Comparison of ENCODE assay signal across 14 cellular contexts in the genomic region with DNA sequence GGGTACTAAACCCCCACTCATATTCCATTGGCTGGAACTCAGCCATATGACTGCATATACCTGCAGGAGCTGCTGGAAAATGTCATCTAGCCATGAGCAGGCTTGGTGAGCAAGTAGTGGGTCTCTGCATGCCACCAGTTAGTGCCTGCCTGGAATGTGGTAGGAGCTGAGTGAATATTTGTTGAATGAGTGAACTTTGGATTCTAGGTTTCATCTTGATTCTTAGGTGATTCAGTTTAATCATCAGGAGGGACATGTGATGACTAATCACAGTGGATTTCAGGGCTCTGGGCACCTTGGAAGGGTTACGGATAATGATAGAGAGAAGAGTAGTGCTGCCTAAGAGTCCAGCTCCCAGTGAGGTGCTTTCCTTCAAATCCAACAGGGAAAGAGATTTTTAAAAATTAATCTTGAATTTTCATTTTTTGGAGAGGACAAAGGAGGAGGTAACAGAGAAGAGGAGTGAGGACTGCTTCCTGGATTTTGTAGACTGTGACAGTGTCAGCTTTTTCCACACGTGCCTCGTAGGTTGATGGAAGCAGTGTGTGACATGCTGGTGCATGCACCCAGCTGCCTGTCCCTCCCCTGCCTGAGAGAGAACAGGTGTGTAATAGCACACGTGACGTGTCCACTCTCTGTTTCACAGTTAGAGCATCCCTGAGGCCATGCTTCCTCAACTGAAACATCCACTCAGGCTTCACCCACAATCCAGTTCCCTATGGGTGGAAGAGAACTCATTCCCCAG. TPM values are rescaled to one million over a fixed set of nuclear protein-coding genes. Genes with fewer than 3 reads are reported as not detected.
DNase-seq lines count a peak whose midpoint lies in the region; ATAC-seq and TF ChIP-seq lines count a peak whose summit lies in the region.
"Had no signal": no experiment of that assay in that cellular context is flagged by ENCODE, and none has a peak within 500 bp of the region (broad histone marks: within the 10 kb centered on the region; RNA-seq: fewer than 3 reads in every experiment).

No MANE protein-coding gene starts in this region.

- no peak for TF ChIP-seq CTCF in epithelial cell of esophagus (IDR thresholded peaks at IDR 0.05; ENCODE audit: insufficient read depth, low read depth, low read length, missing control alignments)

- H3K4me3 ChIP-seq in epithelial cell of esophagus (ENCODE audit: low read length): no peak overlapping the region

- peak; percentile 25 for DNase-seq in GM03348 (ENCODE audit: low spot score)
- peak; percentile 86 for DNase-seq in NCI-H226
- DNase-seq in epithelial cell of esophagus (ENCODE audit: low read depth): peak; percentile 88
- DNase-seq in renal cortical epithelial cell (ENCODE audit: low read depth): peak; percentile 95
- DNase-seq in HuH-7.5 (ENCODE audit: low spot score): no peak
- DNase-seq in left colon: no peak
- DNase-seq in occipital lobe (lab: John Stamatoyannopoulos, UW): no peak
- DNase-seq: activated B cell treated with CpG ODN at 0.5 μM for 24 hours; activated naive CD4-positive, alpha-beta T cell treated with anti-CD3 and anti-CD28 coated beads for 36 hours; CD4-positive, alpha-beta memory T cell; effector memory CD4-positive, alpha-beta T cell; NCI-H1105; NCI-H510A had no signal

- intact Hi-C loops in left colon (cut with DNase I, micrococcal nuclease): no loop called here

- no peak for ATAC-seq in left colon

RNA-seq across cellular contexts. Expression of a gene that starts 30.4 kb away (rescaled TPM):
- total RNA-seq in renal cortical epithelial cell (4.9 and 14.2 TPM in 2 replicates), left colon (1 to 10 TPM; 1.9 to 2.0 TPM), occipital lobe (3.3 TPM)
- total RNA-seq: activated B cell treated with CpG ODN at 0.5 μM for 24 hours, OCI-LY7 had no signal

Comparison
In these comparisons a context has a peak if more than half of its experiments do, and no peak if none do; other contexts are left out.
1. DNase-seq: peak in GM03348 (single experiment), NCI-H226 (single experiment), epithelial cell of esophagus (single experiment) and renal cortical epithelial cell (single experiment); none in HuH-7.5 (single experiment), left colon (0 of 2) and occipital lobe (single experiment).